Comparison of ENCODE assay signal across 11 cellular contexts in the genomic region with DNA sequence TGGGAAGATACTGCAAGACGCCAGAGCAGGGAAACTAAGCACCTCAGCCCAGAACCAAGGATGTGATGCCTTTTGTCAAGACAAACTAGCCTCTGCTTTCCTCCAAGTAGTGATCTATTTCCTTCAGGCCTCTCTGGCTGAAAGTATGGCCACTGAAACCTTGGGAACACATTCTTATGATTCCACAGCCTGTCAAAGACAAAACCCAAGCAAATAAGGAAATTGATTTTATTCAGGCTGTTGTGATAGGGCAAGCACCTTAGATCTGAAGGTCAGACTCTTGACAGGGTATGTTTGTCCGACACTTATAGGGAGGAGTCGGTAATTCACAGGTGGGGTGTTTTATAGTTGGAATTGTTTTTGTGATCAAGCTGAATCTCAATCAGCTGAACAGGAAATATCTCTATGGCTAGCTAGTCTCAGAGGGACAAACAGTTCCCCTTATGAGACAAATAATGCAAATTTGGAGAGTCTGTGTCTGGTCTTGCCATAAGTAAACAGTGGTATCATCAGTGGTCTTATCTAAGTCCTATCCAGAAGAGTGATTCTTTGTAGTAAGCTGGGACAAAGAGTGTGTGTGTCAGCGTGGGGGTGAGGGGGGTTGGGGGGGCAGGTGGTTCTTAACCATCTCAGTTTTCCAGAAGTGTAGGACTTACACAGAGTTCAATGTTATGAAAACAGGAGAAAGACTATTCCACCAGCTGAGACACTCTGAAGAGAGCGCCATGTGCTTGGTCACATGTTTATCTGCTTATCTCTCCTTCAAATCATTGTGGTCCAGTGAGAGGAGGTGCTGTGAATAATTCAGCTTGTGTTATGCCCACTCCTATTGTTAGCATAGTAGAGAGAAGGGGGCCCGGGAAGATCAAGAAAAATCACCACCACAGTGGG. TPM values are rescaled to one million over a fixed set of nuclear protein-coding genes. Genes with fewer than 3 reads are reported as not detected.
DNase-seq lines count a peak whose midpoint lies in the region; ATAC-seq and TF ChIP-seq lines count a peak whose summit lies in the region.
"Had no signal": no experiment of that assay in that cellular context is flagged by ENCODE, and none has a peak within 500 bp of the region (broad histone marks: within the 10 kb centered on the region; RNA-seq: fewer than 3 reads in every experiment).

No MANE protein-coding gene starts in this region.

- no peak for TF ChIP-seq POLR2A in suprapubic skin (IDR thresholded peaks at IDR 0.05)

- H3K4me1 ChIP-seq in suprapubic skin = no peaks in the 10 kb centered on the region

- H3K9me3 ChIP-seq in suprapubic skin = no peaks in the 10 kb centered on the region

- no peaks in the 10 kb centered on the region for H3K27me3 Mint-ChIP-seq in chondrocyte (ENCODE audit: low read depth)

- no peak overlapping the region for H3K4me3 Mint-ChIP-seq in chondrocyte (ENCODE audit: unreplicated experiment)

- H3K4me1 Mint-ChIP-seq in chondrocyte (ENCODE audit: low read depth) = peaks cover 32% of the 10 kb centered on the region

- peak; percentile 74 for ATAC-seq in HG03342 (IDR thresholded peaks at IDR 0.05; ENCODE audit: unreplicated experiment)
- no peak for ATAC-seq in GM19455 (IDR thresholded peaks at IDR 0.05; ENCODE audit: unreplicated experiment)
- ATAC-seq in GM19328 (IDR thresholded peaks at IDR 0.05; ENCODE audit: unreplicated experiment) = no peak

- no peaks in the 10 kb centered on the region for H3K36me3 Mint-ChIP-seq in chondrocyte (ENCODE audit: low read depth)

- no peak overlapping the region for H3K4me3 ChIP-seq in suprapubic skin

- peak overlapping the region; percentile 30 for H3K27ac Mint-ChIP-seq in chondrocyte (ENCODE audit: unreplicated experiment)

- H3K9me3 Mint-ChIP-seq in chondrocyte (ENCODE audit: low read depth) = no peaks in the 10 kb centered on the region

- no peaks in the 10 kb centered on the region for H3K36me3 ChIP-seq in suprapubic skin

- no peak for TF ChIP-seq CTCF in chondrocyte (IDR thresholded peaks at IDR 0.05)
- TF ChIP-seq CTCF in suprapubic skin (IDR thresholded peaks at IDR 0.05) = no peak

- no peaks in the 10 kb centered on the region for H3K27me3 ChIP-seq in suprapubic skin

- DNase-seq in activated effector memory CD4-positive, alpha-beta T cell treated with anti-CD3 and anti-CD28 coated beads, Interleukin-2, amount 50 U/mL, for 16 hours = peak; percentile 31
- no peak for DNase-seq in activated effector memory CD4-positive, alpha-beta T cell treated with Interleukin-2 at 50 U/mL for 16 hours
- no peak for DNase-seq in chondrocyte (ENCODE audit: low spot score)
- peak in 1 of 49 donors; percentile 5 for DNase-seq in substantia nigra (lab: John Stamatoyannopoulos, UW)
- no peak for DNase-seq in suprapubic skin (ENCODE audit: low spot score in 2 of 2)
- DNase-seq: effector memory CD4-positive, alpha-beta T cell; HCEC 1CT; NCI-H2107 had no signal

- TF ChIP-seq EP300 in suprapubic skin (IDR thresholded peaks at IDR 0.05) = no peak

- 70% methylated on average over 6 of the region's 6 CpGs for WGBS in suprapubic skin

- H3K27ac ChIP-seq in substantia nigra (ENCODE audit: low read depth, low read length, poor library complexity, severe bottlenecking) = peak overlapping the region; percentile 12
- no peak overlapping the region for H3K27ac ChIP-seq in suprapubic skin

RNA-seq across cellular contexts. Expression of a gene that starts 6.7 kb away (rescaled TPM):
- total RNA-seq in chondrocyte (19.8 to 21.9 TPM (median 19.9 TPM) in 3 replicates), suprapubic skin (10 to 100 TPM; 10.1 to 22.0 (median 19.1) TPM)

RNA-seq across cellular contexts. Expression of a gene that starts 18.7 kb away (rescaled TPM):
- total RNA-seq in chondrocyte (112 to 117 TPM (median 112 TPM) in 3 replicates), suprapubic skin (10 to 100 TPM; 38.0 to 50.2 (median 47.3) TPM)
